8 cellular contexts compared by ENCODE assay signal in genomic region chr2:64454316-64455030, GRCh38. TPM values are rescaled to one million over a fixed set of nuclear protein-coding genes. Genes with fewer than 3 reads are reported as not detected.
DNase-seq lines count a peak whose midpoint lies in the region; ATAC-seq lines count a peak whose summit lies in the region.

No MANE protein-coding gene starts in this region.

- no peaks in the 10 kb centered on the region for H3K36me3 Mint-ChIP-seq in activated T-cell treated with anti-CD3 and anti-CD28 coated beads, Interleukin-2, amount 50 U/mL, for 4 hours (ENCODE audit: insufficient read depth)

- H3K4me3 ChIP-seq in esophagus (ENCODE audit: low read depth in 1 of 2, low read length in 2 of 2) (peak overlapping the region; percentile 68 to 73), mucosa of stomach (ENCODE audit: low read length) (peak overlapping the region; percentile 57)

- H3K27ac ChIP-seq in esophagus (ENCODE audit: low read depth in 2 of 2, low read length in 1 of 2), result peak overlapping the region; percentile 79 to 96

- no peaks in the 10 kb centered on the region for H3K9me3 ChIP-seq in esophagus (ENCODE audit: control insufficient read depth in 2 of 2, insufficient read depth in 1 of 2, low read depth in 1 of 2, low read length in 1 of 2)
- H3K9me3 ChIP-seq in mucosa of stomach (ENCODE audit: control insufficient read depth, low read length), result no peaks in the 10 kb centered on the region

- H3K4me3 Mint-ChIP-seq in activated T-cell treated with anti-CD3 and anti-CD28 coated beads, Interleukin-2, amount 50 U/mL, for 4 hours, result peak overlapping the region; percentile 79

- ATAC-seq in HG02852 (IDR thresholded peaks at IDR 0.05; ENCODE audit: unreplicated experiment), result peak; percentile 66
- peak; percentile 83 to 84 for ATAC-seq in activated T-cell treated with anti-CD3 and anti-CD28 coated beads, Interleukin-2, amount 50 U/mL, for 4 hours

- H3K9me3 Mint-ChIP-seq in activated T-cell treated with anti-CD3 and anti-CD28 coated beads, Interleukin-2, amount 50 U/mL, for 4 hours, result no peaks in the 10 kb centered on the region

- peak; percentile 30 to 54 for DNase-seq in NOMO-1 (lab: John Stamatoyannopoulos, UW; ENCODE audit: unreplicated experiment in 2 of 2)
- no peak for DNase-seq in NOMO-1 treated with dmso at 0.1 percent for 144 hours (lab: John Stamatoyannopoulos, UW; ENCODE audit: unreplicated experiment)
- DNase-seq in NCI-H510A treated with DMSO at 0.1 percent for 48 hours (lab: John Stamatoyannopoulos, UW), result peak; percentile 84
- peak; percentile 39 for DNase-seq in activated T-cell treated with anti-CD3 and anti-CD28 coated beads, Interleukin-2, amount 50 U/mL, for 4 hours
- DNase-seq in stimulated activated naive CD4-positive, alpha-beta T cell treated with Interleukin-2 at 50 U/mL for 16 hours (lab: John Stamatoyannopoulos, UW), result peak; percentile 42

- peaks cover 10% of the 10 kb centered on the region for H3K27me3 Mint-ChIP-seq in activated T-cell treated with anti-CD3 and anti-CD28 coated beads, Interleukin-2, amount 50 U/mL, for 4 hours (ENCODE audit: low read depth)

- WGBS in esophagus, 2 donors, result 1% methylated on average over 77 to 96 of the region's 96 CpGs

- H3K27me3 ChIP-seq in esophagus (ENCODE audit: control insufficient read depth in 1 of 2, insufficient read depth in 2 of 2, low read length in 2 of 2) (no peaks in the 10 kb centered on the region), mucosa of stomach (ENCODE audit: control insufficient read depth, insufficient read depth, low read length) (no peaks in the 10 kb centered on the region)

- H3K36me3 ChIP-seq in esophagus (ENCODE audit: control insufficient read depth in 2 of 2, insufficient read depth in 2 of 2, low read length in 1 of 2), result peaks cover 0 to 3% of the 10 kb centered on the region in 2 donors
- H3K36me3 ChIP-seq in mucosa of stomach (ENCODE audit: control insufficient read depth, insufficient read depth, low read length), result no peaks in the 10 kb centered on the region

- peak overlapping the region; percentile 76 for H3K9ac ChIP-seq in mucosa of stomach (ENCODE audit: low read length)

- H3K4me1 ChIP-seq in esophagus (ENCODE audit: control insufficient read depth in 2 of 2, insufficient read depth in 2 of 2, low read length in 1 of 2) (no peaks in the 10 kb centered on the region), mucosa of stomach (ENCODE audit: control insufficient read depth, insufficient read depth, low read length) (peaks cover 16% of the 10 kb centered on the region)

- H3K4me1 Mint-ChIP-seq in activated T-cell treated with anti-CD3 and anti-CD28 coated beads, Interleukin-2, amount 50 U/mL, for 4 hours (ENCODE audit: low read depth), result peaks cover 7% of the 10 kb centered on the region

RNA-seq across cellular contexts. Expression of gene LGALSL, which starts 0.5 kb away (rescaled TPM):
- total RNA-seq in activated T-cell treated with anti-CD3 and anti-CD28 coated beads, Interleukin-2, amount 50 U/mL, for 4 hours, result 1 to 10 TPM in 2 of 3 donors, under 1 TPM in 1; 0.73 to 2.3 (median 1.9) TPM
- 10 to 100 TPM; 16.8 to 21.4 TPM for polyA plus RNA-seq in esophagus
